In genomic region chr21:41703857-41704501, GRCh38 we compare ENCODE assay signal across 14 cellular contexts.
DNase-seq lines count a peak whose midpoint lies in the region; ATAC-seq and TF ChIP-seq lines count a peak whose summit lies in the region.
"Had no signal": no experiment of that assay in that cellular context is flagged by ENCODE, and none has a peak within 500 bp of the region (broad histone marks: within the 10 kb centered on the region; RNA-seq: fewer than 3 reads in every experiment).

No MANE protein-coding gene starts in this region.

- 65% methylated on average over 18 of the region's 18 CpGs for WGBS in prostate gland
- 82 to 92% (median 85%) methylated on average over 11 to 18 of the region's 18 CpGs for WGBS in adrenal gland, 4 donors

- intact Hi-C loops in prostate gland (cut with DNase I) = no loop called here
- intact Hi-C loops in adrenal gland (cut with DNase I) = no loop called here

- DNase-seq in HT-29 (ENCODE audit: low spot score) (peak; percentile 85), NCI-H526 treated with DMSO at 0.1 percent for 48 hours (lab: John Stamatoyannopoulos, UW) (peak; percentile 9), epithelial cell of prostate (ENCODE audit: low read depth, low spot score) (peak; percentile 74), prostate gland (ENCODE audit: low spot score) (peak; percentile 87), adrenal gland (no peak), NCI-H2227 (lab: John Stamatoyannopoulos, UW; ENCODE audit: unreplicated experiment) (no peak)
- DNase-seq in stimulated activated CD4-positive, alpha-beta T cell treated with anti-CD3 and anti-CD28 coated beads, Interleukin-2, amount 100 ng/mL, for 24 hours = no peak
- DNase-seq: activated naive CD8-positive, alpha-beta T cell treated with anti-CD3 and anti-CD28 coated beads, Interleukin-2, amount 10 ng/mL, durations not matched to agents 7 days and 5 days; activated T-cell treated with anti-CD3 and anti-CD28 coated beads, Interleukin-2, amount 50 U/mL, for 24 hours; kidney glomerular epithelial cell; naive B cell; NCI-H187 treated with DMSO at 0.1 percent for 48 hours; T-cell had no signal

- H3K4me1 ChIP-seq in prostate gland (replicated peaks) (peaks cover 8% of the 10 kb centered on the region), adrenal gland (replicated peaks in 1 of 2) (no peaks in the 10 kb centered on the region)

- no peak for TF ChIP-seq POLR2A in prostate gland (IDR thresholded peaks at IDR 0.05)
- no peak for TF ChIP-seq POLR2A in adrenal gland (IDR thresholded peaks at IDR 0.05)

- no peak overlapping the region for H3K4me3 ChIP-seq in prostate gland
- H3K4me3 ChIP-seq in adrenal gland = no peak overlapping the region

- H3K27me3 ChIP-seq in prostate gland (replicated peaks; ENCODE audit: insufficient read depth) = no peaks in the 10 kb centered on the region
- H3K27me3 ChIP-seq in adrenal gland = peaks cover 3% of the 10 kb centered on the region

- no peaks in the 10 kb centered on the region for H3K36me3 ChIP-seq in prostate gland
- H3K36me3 ChIP-seq in adrenal gland (replicated peaks in 1 of 2) = no peaks in the 10 kb centered on the region

- H3K9me3 ChIP-seq in prostate gland (no peaks in the 10 kb centered on the region), adrenal gland (replicated peaks in 1 of 3) (no peaks in the 10 kb centered on the region)

- H3K27ac ChIP-seq in epithelial cell of prostate = no peak overlapping the region
- peak overlapping the region; percentile 49 to 52 for H3K27ac ChIP-seq in prostate gland
- H3K27ac ChIP-seq in adrenal gland = no peak overlapping the region

- TF ChIP-seq CTCF in prostate gland (IDR thresholded peaks at IDR 0.05) = no peak
- TF ChIP-seq CTCF in adrenal gland (IDR thresholded peaks at IDR 0.05) = no peak

- ATAC-seq in GM19023 (IDR thresholded peaks at IDR 0.05; ENCODE audit: unreplicated experiment) = no peak
- ATAC-seq: T-cell had no signal

Comparison
In these comparisons a context has a peak if more than half of its experiments do, and no peak if none do; other contexts are left out.
1. DNase-seq: peak in HT-29 (single experiment), NCI-H526 treated with DMSO at 0.1 percent for 48 hours (single experiment), epithelial cell of prostate (single experiment) and prostate gland (single experiment); none in adrenal gland (0 of 7), stimulated activated CD4-positive, alpha-beta T cell treated with anti-CD3 and anti-CD28 coated beads, Interleukin-2, amount 100 ng/mL, for 24 hours (0 of 2) and NCI-H2227 (single experiment).
2. H3K27ac ChIP-seq: peak in prostate gland (2 of 2); none in epithelial cell of prostate (single experiment) and adrenal gland (0 of 5).